In the genomic region with DNA sequence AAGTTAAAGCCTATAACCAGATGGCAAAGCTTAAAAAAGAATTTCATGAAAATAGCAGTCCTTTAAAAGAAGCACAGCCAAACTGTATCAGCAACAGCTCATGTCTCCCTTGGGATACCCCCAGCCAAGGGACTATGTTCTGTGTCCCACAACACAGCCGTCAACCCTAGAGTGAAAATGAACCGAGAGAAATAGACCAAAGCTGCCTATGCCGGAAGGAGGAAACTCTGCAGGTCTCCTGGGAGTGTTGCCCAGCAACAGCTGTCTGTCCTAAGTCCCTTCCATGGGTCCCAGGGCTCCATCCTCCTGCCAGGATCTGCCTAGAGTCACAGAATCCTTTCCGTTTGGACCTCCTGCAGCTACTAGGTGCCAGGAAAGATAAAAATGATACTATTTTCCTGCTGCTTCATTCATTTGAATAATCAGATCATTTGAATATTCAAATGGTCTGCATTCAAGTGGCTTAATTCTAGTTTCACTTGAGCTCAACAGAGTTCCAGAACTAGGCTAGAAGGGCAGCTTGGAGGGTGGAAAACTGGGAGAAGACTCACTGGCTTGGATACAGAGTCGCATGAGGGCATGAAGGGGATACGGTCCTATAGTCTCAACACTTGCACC, we compare ENCODE assay signal across 9 cellular contexts. TPM values are rescaled to one million over a fixed set of nuclear protein-coding genes. Genes with fewer than 3 reads are reported as not detected.
A peak's percentile ranks its signal among the peaks of the same experiment; 100 is the strongest.
DNase-seq lines count a peak whose midpoint lies in the region; ATAC-seq and TF ChIP-seq lines count a peak whose summit lies in the region.
"Had no signal": no experiment of that assay in that cellular context is flagged by ENCODE, and none has a peak within 500 bp of the region (broad histone marks: within the 10 kb centered on the region; RNA-seq: fewer than 3 reads in every experiment).

No MANE protein-coding gene starts in this region.

- no peaks in the 10 kb centered on the region for H3K27me3 ChIP-seq in breast epithelium
- H3K27me3 ChIP-seq in upper lobe of left lung: no peaks in the 10 kb centered on the region

- TF ChIP-seq POLR2A in breast epithelium (IDR thresholded peaks at IDR 0.05) (no peak), upper lobe of left lung (IDR thresholded peaks at IDR 0.05) (no peak)

- POLR2A ChIA-PET in MCF 10A (lab: Yijun Ruan, JAX): interaction anchor here (0.6 kb wide), 2 partner anchors 41 to 99 kb away, joined by 3 read pairs; no protein-coding TSS in a partner anchor
- POLR2A ChIA-PET in activated CD4-positive, alpha-beta T cell treated with anti-CD3 and anti-CD28 coated beads, Interleukin-2, amount 10 ng/mL, durations not matched to agents 7 days and 5 days (lab: Charles Lee): no interaction called here

- intact Hi-C loops in MCF 10A (cut with micrococcal nuclease) (no loop called here), breast epithelium (cut with DNase I; ENCODE audit: low total_unique reads) (no loop called here)

- peak overlapping the region; percentile 39 for H3K27ac Mint-ChIP-seq in MCF 10A (ENCODE audit: low read depth, unreplicated experiment)
- peak overlapping the region; percentile 45 for H3K27ac Mint-ChIP-seq in activated CD8-positive, alpha-beta memory T cell treated with anti-CD3 and anti-CD28 coated beads, Interleukin-2, amount 10 ng/mL, durations not matched to agents 7 days and 5 days
- H3K27ac Mint-ChIP-seq in activated CD4-positive, alpha-beta T cell treated with anti-CD3 and anti-CD28 coated beads, Interleukin-2, amount 10 ng/mL, durations not matched to agents 7 days and 5 days: no peak overlapping the region

- ATAC-seq in HG02970 (IDR thresholded peaks at IDR 0.05; ENCODE audit: low FRiP score, unreplicated experiment) (peak; percentile 62), upper lobe of left lung (ENCODE audit: low FRiP score in 2 of 2) (peak in 1 of 2 donors; percentile 28)
- no peak for ATAC-seq in activated CD8-positive, alpha-beta memory T cell treated with anti-CD3 and anti-CD28 coated beads, Interleukin-2, amount 10 ng/mL, durations not matched to agents 7 days and 5 days

- no peak overlapping the region for H3K4me3 ChIP-seq in breast epithelium
- no peak overlapping the region for H3K4me3 ChIP-seq in upper lobe of left lung

- H3K4me1 ChIP-seq in breast epithelium (no peaks in the 10 kb centered on the region), upper lobe of left lung (peaks cover 15 to 29% (median 22%) of the 10 kb centered on the region in 4 donors)

- H3K9me3 ChIP-seq in breast epithelium: no peaks in the 10 kb centered on the region
- no peaks in the 10 kb centered on the region for H3K9me3 ChIP-seq in upper lobe of left lung

- no peaks in the 10 kb centered on the region for H3K9me3 Mint-ChIP-seq in MCF 10A (ENCODE audit: unreplicated experiment)
- H3K9me3 Mint-ChIP-seq in activated CD8-positive, alpha-beta memory T cell treated with anti-CD3 and anti-CD28 coated beads, Interleukin-2, amount 10 ng/mL, durations not matched to agents 7 days and 5 days (ENCODE audit: low read depth): no peaks in the 10 kb centered on the region
- H3K9me3 Mint-ChIP-seq in activated CD4-positive, alpha-beta T cell treated with anti-CD3 and anti-CD28 coated beads, Interleukin-2, amount 10 ng/mL, durations not matched to agents 7 days and 5 days: peaks cover 2% of the 10 kb centered on the region

- peaks cover 10% of the 10 kb centered on the region for H3K36me3 Mint-ChIP-seq in MCF 10A (ENCODE audit: insufficient read depth, unreplicated experiment)
- peaks cover 84% of the 10 kb centered on the region for H3K36me3 Mint-ChIP-seq in activated CD8-positive, alpha-beta memory T cell treated with anti-CD3 and anti-CD28 coated beads, Interleukin-2, amount 10 ng/mL, durations not matched to agents 7 days and 5 days
- H3K36me3 Mint-ChIP-seq in activated CD4-positive, alpha-beta T cell treated with anti-CD3 and anti-CD28 coated beads, Interleukin-2, amount 10 ng/mL, durations not matched to agents 7 days and 5 days (ENCODE audit: low read depth): peaks cover 91% of the 10 kb centered on the region

- TF ChIP-seq CTCF in MCF 10A (IDR thresholded peaks at IDR 0.05; ENCODE audit: unreplicated experiment) (no peak), breast epithelium (IDR thresholded peaks at IDR 0.05) (no peak), upper lobe of left lung (IDR thresholded peaks at IDR 0.05) (no peak)

- no TSS peak for BruUV-seq in MCF 10A (replicated peaks; lab: Mats Ljungman, UMichigan)

- no peak overlapping the region for H3K27ac ChIP-seq in breast epithelium
- peak overlapping the region in 3 of 4 donors; percentile 43 to 81 (median 73) for H3K27ac ChIP-seq in upper lobe of left lung

- CTCF ChIA-PET in MCF 10A (lab: Yijun Ruan, JAX): interaction anchor here (0.7 to 1.6 kb wide), 5 partner anchors 15 to 164 kb away, joined by 3 to 5 read pairs (median 4); no protein-coding TSS in a partner anchor
- CTCF ChIA-PET in activated CD8-positive, alpha-beta memory T cell treated with anti-CD3 and anti-CD28 coated beads, Interleukin-2, amount 10 ng/mL, durations not matched to agents 7 days and 5 days (lab: Charles Lee): interaction anchor here (2.2 to 3.5 kb wide), 2 partner anchors 13 to 16 kb away, joined by 5 to 16 read pairs; no protein-coding TSS in a partner anchor
- CTCF ChIA-PET in activated CD4-positive, alpha-beta T cell treated with anti-CD3 and anti-CD28 coated beads, Interleukin-2, amount 10 ng/mL, durations not matched to agents 7 days and 5 days (lab: Charles Lee): interaction anchor here (0.6 to 1.0 kb wide), 2 partner anchors 20 to 119 kb away, joined by 3 to 4 read pairs; no protein-coding TSS in a partner anchor

- H3K4me1 Mint-ChIP-seq in MCF 10A (ENCODE audit: insufficient read depth, unreplicated experiment): no peaks in the 10 kb centered on the region
- H3K4me1 Mint-ChIP-seq in activated CD8-positive, alpha-beta memory T cell treated with anti-CD3 and anti-CD28 coated beads, Interleukin-2, amount 10 ng/mL, durations not matched to agents 7 days and 5 days: peaks cover 29% of the 10 kb centered on the region
- peaks cover 46% of the 10 kb centered on the region for H3K4me1 Mint-ChIP-seq in activated CD4-positive, alpha-beta T cell treated with anti-CD3 and anti-CD28 coated beads, Interleukin-2, amount 10 ng/mL, durations not matched to agents 7 days and 5 days

- TF ChIP-seq EP300 in upper lobe of left lung (IDR thresholded peaks at IDR 0.05): peak in 2 of 4 donors; percentile 19 to 34

- no peak overlapping the region for H3K4me3 Mint-ChIP-seq in MCF 10A (ENCODE audit: unreplicated experiment)
- H3K4me3 Mint-ChIP-seq in activated CD8-positive, alpha-beta memory T cell treated with anti-CD3 and anti-CD28 coated beads, Interleukin-2, amount 10 ng/mL, durations not matched to agents 7 days and 5 days: no peak overlapping the region
- H3K4me3 Mint-ChIP-seq in activated CD4-positive, alpha-beta T cell treated with anti-CD3 and anti-CD28 coated beads, Interleukin-2, amount 10 ng/mL, durations not matched to agents 7 days and 5 days: no peak overlapping the region

- H3K36me3 ChIP-seq in breast epithelium (no peaks in the 10 kb centered on the region), upper lobe of left lung (peaks cover 0 to 57% (median 22%) of the 10 kb centered on the region in 4 donors)

- WGBS in upper lobe of left lung, 2 donors: 75 to 79% methylated on average over 6 of the region's 6 CpGs

- no peaks in the 10 kb centered on the region for H3K27me3 Mint-ChIP-seq in MCF 10A (ENCODE audit: insufficient read depth, unreplicated experiment)
- no peaks in the 10 kb centered on the region for H3K27me3 Mint-ChIP-seq in activated CD8-positive, alpha-beta memory T cell treated with anti-CD3 and anti-CD28 coated beads, Interleukin-2, amount 10 ng/mL, durations not matched to agents 7 days and 5 days
- H3K27me3 Mint-ChIP-seq in activated CD4-positive, alpha-beta T cell treated with anti-CD3 and anti-CD28 coated beads, Interleukin-2, amount 10 ng/mL, durations not matched to agents 7 days and 5 days: no peaks in the 10 kb centered on the region

- DNase-seq in MCF 10A (ENCODE audit: unreplicated experiment) (no peak), breast epithelium (ENCODE audit: low spot score in 2 of 2) (no peak), upper lobe of left lung (no peak), NCI-H2081 (lab: John Stamatoyannopoulos, UW) (no peak), occipital lobe (lab: John Stamatoyannopoulos, UW) (no peak)
- no peak for DNase-seq in activated CD8-positive, alpha-beta memory T cell treated with anti-CD3 and anti-CD28 coated beads, Interleukin-2, amount 10 ng/mL, durations not matched to agents 7 days and 5 days
- no peak for DNase-seq in activated CD4-positive, alpha-beta T cell treated with anti-CD3 and anti-CD28 coated beads, Interleukin-2, amount 10 ng/mL, durations not matched to agents 7 days and 5 days
- DNase-seq: KG1 had no signal

RNA-seq across cellular contexts. Expression of gene TRANK1, which starts 53.1 kb away (rescaled TPM):
- total RNA-seq in MCF 10A (2022): 4.7 and 4.9 TPM in 2 replicates
- total RNA-seq in breast epithelium: 10 to 100 TPM; 13.6 to 16.6 (median 13.8) TPM
- 10 to 100 TPM; 41.8 to 84.3 TPM for total RNA-seq in activated CD8-positive, alpha-beta memory T cell treated with anti-CD3 and anti-CD28 coated beads, Interleukin-2, amount 10 ng/mL, durations not matched to agents 7 days and 5 days
- total RNA-seq in upper lobe of left lung: 10 to 100 TPM; 10.6 to 39.8 (median 28.1) TPM
- 12.6 TPM for total RNA-seq in occipital lobe
- total RNA-seq in activated CD4-positive, alpha-beta T cell treated with anti-CD3 and anti-CD28 coated beads, Interleukin-2, amount 10 ng/mL, durations not matched to agents 7 days and 5 days: 10 to 100 TPM; 84.3 to 93.1 TPM

Comparison
In these comparisons a context has a peak if more than half of its experiments do, and no peak if none do; other contexts are left out.
1. H3K27ac ChIP-seq: peak in upper lobe of left lung (3 of 4); none in breast epithelium (0 of 2).